In genomic region chr1:239386453-239387303, GRCh38 we compare ENCODE assay signal across 8 cellular contexts. TPM values are rescaled to one million over a fixed set of nuclear protein-coding genes. Genes with fewer than 3 reads are reported as not detected.
A peak's percentile ranks its signal among the peaks of the same experiment; 100 is the strongest.
DNase-seq lines count a peak whose midpoint lies in the region; TF ChIP-seq lines count a peak whose summit lies in the region.

TSS of gene CHRM3 (plus strand) at chr1:239386568. CDS start at chr1:239907452, 520,884 bp downstream.

- H3K4me3 ChIP-seq in GM23248: no peak within 1 kb of the TSS

- no peak within 1 kb of the TSS for H2AFZ ChIP-seq in GM23248

- H3K9me3 ChIP-seq in GM23248 (ENCODE audit: low read depth): no peaks in the 10 kb centered on the region

- in situ Hi-C loops in GM23248 (cut with MboI): no loop called here

- H3K4me2 ChIP-seq in GM23248 (ENCODE audit: unreplicated experiment): no peak within 1 kb of the TSS

- H3K4me1 ChIP-seq in GM23248 (ENCODE audit: insufficient read depth): no peaks in the 10 kb centered on the region

- POLR2A ChIA-PET in GM10248 (lab: Yijun Ruan, JAX): no interaction called here

- WGBS in GM23248 (ENCODE audit: low coverage in 1 of 2, low lambda C conversion rate in 2 of 2, missing lambda C conversion rate in 2 of 2), 2 experiments: 4 to 5% methylated on average over 65 to 81 of the region's 82 CpGs

- peak within 1 kb of the TSS; percentile 21 to 88 (median 85) for H3K27ac Mint-ChIP-seq in brain

- no peaks in the 10 kb centered on the region for H3K79me2 ChIP-seq in GM23248 (ENCODE audit: insufficient read depth)

- no peak within 1 kb of the TSS for H3K9ac ChIP-seq in GM23248

- no peaks in the 10 kb centered on the region for H3K36me3 Mint-ChIP-seq in brain

- H3K27ac ChIP-seq in GM23248: no peak within 1 kb of the TSS

- DNase-seq in GM23248 (peak; percentile 6), NCI-H226 (peak; percentile 56), kidney tubule cell (ENCODE audit: low spot score) (peak; percentile 77), GM10248 (ENCODE audit: extremely low spot score) (no peak), NCI-H1092 treated with DMSO at 0.1 percent for 48 hours (lab: John Stamatoyannopoulos, UW) (no peak), AML-193 (lab: John Stamatoyannopoulos, UW) (no peak)
- peak; percentile 8 to 30 for DNase-seq in stimulated activated CD4-positive, alpha-beta T cell treated with anti-CD3 and anti-CD28 coated beads, Interleukin-4, amount 100 ng/mL, for 48 hours (ENCODE audit: low read depth in 2 of 2)

- H3K9me2 ChIP-seq in GM23248 (ENCODE audit: insufficient read depth): no peaks in the 10 kb centered on the region

- no peaks in the 10 kb centered on the region for H3K36me3 ChIP-seq in GM23248 (ENCODE audit: low read depth)

- peaks cover 56% of the 10 kb centered on the region for H3K27me3 ChIP-seq in GM23248 (replicated peaks; ENCODE audit: insufficient read depth)

- H3F3A ChIP-seq in GM23248 (ENCODE audit: insufficient read depth): no peaks in the 10 kb centered on the region

- CTCF ChIA-PET in GM10248 (lab: Yijun Ruan, JAX): no interaction called here

- H3K4me3 Mint-ChIP-seq in brain: peak within 1 kb of the TSS; percentile 91 to 98 (median 93)

- H3K27me3 Mint-ChIP-seq in brain: peaks cover 81% of the 10 kb centered on the region

- peaks cover 29% of the 10 kb centered on the region for H3K4me1 Mint-ChIP-seq in brain

- H4K20me1 ChIP-seq in GM23248 (ENCODE audit: insufficient read depth): no peaks in the 10 kb centered on the region

- TF ChIP-seq CTCF in brain (conservative IDR thresholded peaks at IDR 0.05): peak in 1 of 2 experiments; percentile 52
- no peak for TF ChIP-seq CTCF in GM10248 (IDR thresholded peaks at IDR 0.05; ENCODE audit: control extremely low read depth, extremely low read depth, low read depth, missing control alignments)

- no peaks in the 10 kb centered on the region for H3K9me3 Mint-ChIP-seq in brain

RNA-seq across cellular contexts. Expression of gene CHRM3, which starts in this region (rescaled TPM):
- not detected in 2 replicates for total RNA-seq in GM23248 (2014; rRNA removed; shearing (Covaris generic))
- polyA plus RNA-seq in GM23248 (2016; fragmentation: Nextera tagmentation; extraction: Ambion mirVana): not detected in 2 replicates
- polyA plus RNA-seq in brain (ENCODE audit: insufficient read depth, low read depth, low replicate concordance): 1.1 TPM

Comparison
In these comparisons a context has a peak if more than half of its experiments do, and no peak if none do; other contexts are left out.
1. Peak in DNase-seq in GM23248; RNA of the gene not detected or under 1 TPM.
2. DNase-seq: peak in NCI-H226 (single experiment), kidney tubule cell (single experiment) and stimulated activated CD4-positive, alpha-beta T cell treated with anti-CD3 and anti-CD28 coated beads, Interleukin-4, amount 100 ng/mL, for 48 hours (2 of 2); none in GM10248 (single experiment), NCI-H1092 treated with DMSO at 0.1 percent for 48 hours (single experiment) and AML-193 (0 of 2).